ENCODE assay signal across 1 cellular context in the genomic region with DNA sequence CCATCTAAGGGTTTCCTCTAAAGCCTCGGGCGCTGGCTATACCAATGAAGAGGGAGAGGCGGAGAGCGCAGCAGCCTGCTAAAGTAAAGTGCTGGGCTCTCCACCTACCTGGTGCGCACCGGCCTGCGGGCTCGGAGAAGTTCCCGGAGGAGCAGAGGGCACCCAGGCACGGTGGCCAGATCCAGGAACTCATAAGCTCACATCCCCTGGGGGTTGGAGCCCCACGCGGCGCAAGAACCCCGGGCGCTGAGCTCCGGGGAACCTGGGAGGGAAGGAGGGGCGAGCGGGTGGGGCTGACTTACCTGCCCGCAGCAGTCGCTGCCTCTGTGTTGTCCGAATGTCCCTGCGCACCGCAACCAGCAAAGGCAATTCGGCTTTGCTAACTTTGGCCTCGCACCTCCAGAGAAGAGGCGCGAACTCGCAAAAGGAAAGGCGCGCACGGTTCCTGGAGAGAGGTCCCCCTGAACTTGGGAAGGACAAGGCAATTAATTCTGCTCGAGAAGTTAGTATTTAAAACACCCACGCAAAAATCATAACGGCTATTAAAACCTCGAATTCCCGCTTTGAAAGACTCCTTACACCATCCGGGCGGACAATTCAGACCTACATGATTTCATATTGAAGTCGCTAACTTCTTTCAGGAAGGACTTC.
TF ChIP-seq lines count a peak whose summit lies in the region.

No MANE protein-coding gene starts in this region.

TF ChIP-seq in SK-N-SH, 30 proteins besides CTCF, POLR2A, EP300 and RAD21 (continued from another document):
- TF ChIP-seq, protein P1, sequence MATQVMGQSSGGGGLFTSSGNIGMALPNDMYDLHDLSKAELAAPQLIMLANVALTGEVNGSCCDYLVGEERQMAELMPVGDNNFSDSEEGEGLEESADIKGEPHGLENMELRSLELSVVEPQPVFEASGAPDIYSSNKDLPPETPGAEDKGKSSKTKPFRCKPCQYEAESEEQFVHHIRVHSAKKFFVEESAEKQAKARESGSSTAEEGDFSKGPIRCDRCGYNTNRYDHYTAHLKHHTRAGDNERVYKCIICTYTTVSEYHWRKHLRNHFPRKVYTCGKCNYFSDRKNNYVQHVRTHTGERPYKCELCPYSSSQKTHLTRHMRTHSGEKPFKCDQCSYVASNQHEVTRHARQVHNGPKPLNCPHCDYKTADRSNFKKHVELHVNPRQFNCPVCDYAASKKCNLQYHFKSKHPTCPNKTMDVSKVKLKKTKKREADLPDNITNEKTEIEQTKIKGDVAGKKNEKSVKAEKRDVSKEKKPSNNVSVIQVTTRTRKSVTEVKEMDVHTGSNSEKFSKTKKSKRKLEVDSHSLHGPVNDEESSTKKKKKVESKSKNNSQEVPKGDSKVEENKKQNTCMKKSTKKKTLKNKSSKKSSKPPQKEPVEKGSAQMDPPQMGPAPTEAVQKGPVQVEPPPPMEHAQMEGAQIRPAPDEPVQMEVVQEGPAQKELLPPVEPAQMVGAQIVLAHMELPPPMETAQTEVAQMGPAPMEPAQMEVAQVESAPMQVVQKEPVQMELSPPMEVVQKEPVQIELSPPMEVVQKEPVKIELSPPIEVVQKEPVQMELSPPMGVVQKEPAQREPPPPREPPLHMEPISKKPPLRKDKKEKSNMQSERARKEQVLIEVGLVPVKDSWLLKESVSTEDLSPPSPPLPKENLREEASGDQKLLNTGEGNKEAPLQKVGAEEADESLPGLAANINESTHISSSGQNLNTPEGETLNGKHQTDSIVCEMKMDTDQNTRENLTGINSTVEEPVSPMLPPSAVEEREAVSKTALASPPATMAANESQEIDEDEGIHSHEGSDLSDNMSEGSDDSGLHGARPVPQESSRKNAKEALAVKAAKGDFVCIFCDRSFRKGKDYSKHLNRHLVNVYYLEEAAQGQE (IDR thresholded peaks at IDR 0.05; ENCODE audit: low read depth, low read length): no peak
- TF ChIP-seq CHD2 (IDR thresholded peaks at IDR 0.05; ENCODE audit: low read length, partially characterized antibody) (no peak), MEF2A (IDR thresholded peaks at IDR 0.05; ENCODE audit: borderline replicate concordance, low read depth) (no peak), RCOR1 (IDR thresholded peaks at IDR 0.05; ENCODE audit: low read length) (no peak), RXRA (IDR thresholded peaks at IDR 0.05; ENCODE audit: borderline replicate concordance, low read depth) (no peak), TEAD4 (IDR thresholded peaks at IDR 0.05; ENCODE audit: borderline replicate concordance, insufficient read depth) (no peak)
